8 cellular contexts compared by ENCODE assay signal in genomic region chr3:5187152-5187919, GRCh38. TPM values are rescaled to one million over a fixed set of nuclear protein-coding genes. Genes with fewer than 3 reads are reported as not detected.
A peak's percentile ranks its signal among the peaks of the same experiment; 100 is the strongest.
DNase-seq lines count a peak whose midpoint lies in the region; ATAC-seq and TF ChIP-seq lines count a peak whose summit lies in the region.

Gene EDEM1 (plus strand): TSS chr3:5187707. CDS start chr3:5187806, 99 bp downstream.

- H3K27ac Mint-ChIP-seq in activated CD4-positive, alpha-beta memory T cell treated with anti-CD3 and anti-CD28 coated beads for 36 hours, result peak within 1 kb of the TSS; percentile 98

- ATAC-seq in GM19324 (IDR thresholded peaks at IDR 0.05; ENCODE audit: low FRiP score, unreplicated experiment) (peak; percentile 92), HG03460 (IDR thresholded peaks at IDR 0.05; ENCODE audit: unreplicated experiment) (peak; percentile 79), right lobe of liver (peak; percentile 82 to 96 (median 88))

- intact Hi-C loops in activated CD4-positive, alpha-beta memory T cell treated with anti-CD3 and anti-CD28 coated beads for 36 hours (cut with micrococcal nuclease), result loop anchor here (1.0 to 10.0 kb wide), 7 partner anchors 26 to 694 kb away; partner anchors contain the start of genes ARL8B, BHLHE40 and ITPR1
- intact Hi-C loops in dorsolateral prefrontal cortex (cut with DNase I), result loop anchor here (2.0 to 10.0 kb wide), 2 partner anchors 65 to 473 kb away; partner anchors contain the start of gene ARL8B (in 1 of the 2)
- intact Hi-C loops in right lobe of liver (cut with DNase I), result no loop called here

- peaks cover 0 to 45% (median 8%) of the 10 kb centered on the region in 4 donors for H3K4me1 ChIP-seq in right lobe of liver

- H3K27me3 ChIP-seq in dorsolateral prefrontal cortex, result no peaks in the 10 kb centered on the region
- no peaks in the 10 kb centered on the region for H3K27me3 ChIP-seq in right lobe of liver

- H3K36me3 ChIP-seq in right lobe of liver, result peaks cover 0 to 4% (median 0%) of the 10 kb centered on the region in 4 donors

- H3K4me3 ChIP-seq in dorsolateral prefrontal cortex (peak within 1 kb of the TSS; percentile 63 to 100 (median 95)), right lobe of liver (peak within 1 kb of the TSS; percentile 82 to 94 (median 84))

- peak; percentile 90 for TF ChIP-seq POLR2A in right lobe of liver (IDR thresholded peaks at IDR 0.05)

- CTCF ChIA-PET in activated CD4-positive, alpha-beta memory T cell treated with anti-CD3 and anti-CD28 coated beads for 36 hours (lab: Charles Lee), result interaction anchor here (1.5 to 2.8 kb wide), 4 partner anchors 18 to 66 kb away, joined by 3 to 10 read pairs (median 8); no protein-coding TSS in a partner anchor

- TF ChIP-seq CTCF in dorsolateral prefrontal cortex (IDR thresholded peaks at IDR 0.05 in 54 of 56, conservative IDR thresholded peaks at IDR 0.05 in 2 of 56; ENCODE audit: low read depth in 1 of 56, partially characterized antibody in 56 of 56) (peak in 22 of 56 donors; percentile 3 to 60 (median 24)), right lobe of liver (IDR thresholded peaks at IDR 0.05) (no peak)

- H3K9me3 Mint-ChIP-seq in activated CD4-positive, alpha-beta memory T cell treated with anti-CD3 and anti-CD28 coated beads for 36 hours, result no peaks in the 10 kb centered on the region

- DNase-seq in C1 segment of cervical spinal cord (lab: John Stamatoyannopoulos, UW) (peak; percentile 41 to 99 (median 92)), NCI-H774 (lab: John Stamatoyannopoulos, UW) (peak; percentile 88), dorsolateral prefrontal cortex (peak; percentile 87 to 98 (median 91)), right lobe of liver (peak; percentile 98)
- DNase-seq in activated CD4-positive, alpha-beta memory T cell treated with anti-CD3 and anti-CD28 coated beads for 36 hours, result peak; percentile 98
- peak; percentile 92 for DNase-seq in stimulated activated CD4-positive, alpha-beta T cell treated with anti-CD3 and anti-CD28 coated beads, Interleukin-4, amount 100 ng/mL, for 24 hours

- peaks cover 27% of the 10 kb centered on the region for H3K4me1 Mint-ChIP-seq in activated CD4-positive, alpha-beta memory T cell treated with anti-CD3 and anti-CD28 coated beads for 36 hours (ENCODE audit: low read depth)

- H3K4me3 Mint-ChIP-seq in activated CD4-positive, alpha-beta memory T cell treated with anti-CD3 and anti-CD28 coated beads for 36 hours, result peak within 1 kb of the TSS; percentile 96

- peak within 1 kb of the TSS; percentile 29 to 97 (median 89) for H3K27ac ChIP-seq in dorsolateral prefrontal cortex
- H3K27ac ChIP-seq in right lobe of liver, result peak within 1 kb of the TSS; percentile 96 to 98 (median 97)

- H3K27me3 Mint-ChIP-seq in activated CD4-positive, alpha-beta memory T cell treated with anti-CD3 and anti-CD28 coated beads for 36 hours, result no peaks in the 10 kb centered on the region

- POLR2A ChIA-PET in activated CD4-positive, alpha-beta memory T cell treated with anti-CD3 and anti-CD28 coated beads for 36 hours (lab: Charles Lee), result interaction anchor here (1.1 to 5.1 kb wide), 10 partner anchors 11 to 448 kb away, joined by 3 to 109 read pairs (median 4); partner anchors contain the start of genes ARL8B and BHLHE40

- whole genome bisulfite sequencing in right lobe of liver (ENCODE audit: insufficient coverage, low coverage, low lambda C conversion rate, missing lambda C conversion rate), result under 1% methylated on average over 30 of the region's 78 CpGs

- no peaks in the 10 kb centered on the region for H3K9me3 ChIP-seq in right lobe of liver

- H3K36me3 Mint-ChIP-seq in activated CD4-positive, alpha-beta memory T cell treated with anti-CD3 and anti-CD28 coated beads for 36 hours, result peaks cover 35% of the 10 kb centered on the region

RNA-seq across cellular contexts. Expression of gene EDEM1, which starts in this region (rescaled TPM):
- 100 to 1,000 TPM; 192 to 203 TPM for total RNA-seq in activated CD4-positive, alpha-beta memory T cell treated with anti-CD3 and anti-CD28 coated beads for 36 hours
- total RNA-seq in dorsolateral prefrontal cortex (10 to 100 TPM; 12.6 to 36.0 (median 23.0) TPM), right lobe of liver (10 to 100 TPM; 40.6 to 92.7 (median 83.2) TPM)

Comparison
In these comparisons a context has a peak if more than half of its experiments do, and no peak if none do; other contexts are left out.
1. Peak in every context shown above with its lines: DNase-seq, ATAC-seq, H3K4me3 ChIP-seq and H3K27ac ChIP-seq.
2. intact Hi-C loops: an anchor here in activated CD4-positive, alpha-beta memory T cell treated with anti-CD3 and anti-CD28 coated beads for 36 hours (1.0 to 10.0 kb wide) and dorsolateral prefrontal cortex (2.0 to 10.0 kb wide); none called in right lobe of liver.